In the genomic region with DNA sequence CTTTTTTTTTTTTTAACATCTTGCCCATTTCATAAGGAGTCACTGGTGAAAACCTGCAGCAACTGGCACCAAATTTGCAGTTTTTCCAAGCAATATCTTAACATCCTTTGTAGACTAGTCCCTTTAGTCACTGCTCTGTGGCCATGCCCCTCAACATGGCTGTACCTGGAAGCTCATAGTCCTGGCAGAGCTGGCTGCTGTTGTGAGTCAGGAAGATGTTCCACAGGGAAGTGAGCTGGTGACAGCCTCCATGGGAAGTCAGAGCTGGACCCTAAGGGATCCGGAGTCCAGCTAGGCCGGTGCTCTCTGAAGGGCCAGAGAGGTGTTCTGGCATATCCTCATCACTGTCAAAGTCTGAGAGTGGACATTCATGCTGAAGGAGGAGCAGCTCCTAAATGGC, we compare ENCODE assay signal across 26 cellular contexts. TPM values are rescaled to one million over a fixed set of nuclear protein-coding genes. Genes with fewer than 3 reads are reported as not detected.
DNase-seq lines count a peak whose midpoint lies in the region; ATAC-seq and TF ChIP-seq lines count a peak whose summit lies in the region.
"Had no signal": no experiment of that assay in that cellular context is flagged by ENCODE, and none has a peak within 500 bp of the region (broad histone marks: within the 10 kb centered on the region; RNA-seq: fewer than 3 reads in every experiment).

No MANE protein-coding gene starts in this region.

- H3K36me3 ChIP-seq in Loucy (ENCODE audit: insufficient read depth, low read length) = no peaks in the 10 kb centered on the region
- H3K36me3 ChIP-seq: BLaER1 treated with 17β-estradiol and CSF1 and Interleukin-3, amounts not matched to agents 10 nM and 100 nM; lower lobe of right lung; pancreas; tibial nerve had no signal

- H3K4me1 Mint-ChIP-seq in activated naive CD8-positive, alpha-beta T cell treated with anti-CD3 and anti-CD28 coated beads, Interleukin-2, amount 50 U/mL, for 24 hours = peaks cover 66% of the 10 kb centered on the region
- H3K4me1 Mint-ChIP-seq in natural killer cell = peaks cover 54 to 71% of the 10 kb centered on the region in 2 donors
- H3K4me1 Mint-ChIP-seq in activated T-cell treated with anti-CD3 and anti-CD28 coated beads, Interleukin-2, amount 50 U/mL, for 24 hours (ENCODE audit: low read depth) = peaks cover 59% of the 10 kb centered on the region

- H3K9me3 ChIP-seq in Loucy (ENCODE audit: insufficient read depth, low read depth, low read length) = no peaks in the 10 kb centered on the region
- H3K9me3 ChIP-seq: BLaER1 treated with 17β-estradiol and CSF1 and Interleukin-3, amounts not matched to agents 10 nM and 100 nM; lower lobe of right lung; pancreas; tibial nerve had no signal

- no peak for ATAC-seq in activated naive CD8-positive, alpha-beta T cell treated with anti-CD3 and anti-CD28 coated beads, Interleukin-2, amount 50 U/mL, for 24 hours
- ATAC-seq in natural killer cell (no peak), HG02885 (IDR thresholded peaks at IDR 0.05; ENCODE audit: poor library complexity, unreplicated experiment) (no peak)
- ATAC-seq: lower lobe of right lung, pancreas had no signal

- DNase-seq in EL (peak; percentile 18), natural killer cell (no peak), SKM-1 treated with dmso at 0.1 percent for 144 hours (lab: John Stamatoyannopoulos, UW; ENCODE audit: unreplicated experiment) (no peak)
- no peak for DNase-seq in activated naive CD8-positive, alpha-beta T cell treated with anti-CD3 and anti-CD28 coated beads, Interleukin-2, amount 50 U/mL, for 24 hours
- DNase-seq in activated T-cell treated with anti-CD3 and anti-CD28 coated beads, Interleukin-2, amount 50 U/mL, for 24 hours = no peak
- DNase-seq: activated CD4-positive, alpha-beta T cell treated with anti-CD3 and anti-CD28 coated beads, Interleukin-2, amount 10 ng/mL, durations not matched to agents 7 days and 5 days; COR-L47; DMS53; dorsolateral prefrontal cortex; GF-D8; head of caudate nucleus; KBM-7; kidney glomerular epithelial cell; lower lobe of right lung; NCI-H1436 treated with DMSO at 0.1 percent for 48 hours; retina; Right ventricle myocardium superior; stimulated activated CD4-positive, alpha-beta T cell treated with anti-CD3 and anti-CD28 coated beads, Interleukin-1b, Interleukin-23, amount 100 ng/mL, for 48 hours had no signal

- peak overlapping the region; percentile 0; the same call in 1 of the 2 replicates for H2AFZ ChIP-seq in Loucy (ENCODE audit: low read length)

- H3K4me2 ChIP-seq in Loucy (ENCODE audit: low read depth, low read length, poor library complexity, severe bottlenecking) = no peak overlapping the region

- no peaks in the 10 kb centered on the region for H3F3A ChIP-seq in Loucy (ENCODE audit: low read depth)

- H3K9me2 ChIP-seq in Loucy (replicated peaks; ENCODE audit: low read depth, low read length) = no peaks in the 10 kb centered on the region

- H3K36me3 Mint-ChIP-seq in activated naive CD8-positive, alpha-beta T cell treated with anti-CD3 and anti-CD28 coated beads, Interleukin-2, amount 50 U/mL, for 24 hours (ENCODE audit: low read depth) = peaks cover 10% of the 10 kb centered on the region
- H3K36me3 Mint-ChIP-seq in natural killer cell = no peaks in the 10 kb centered on the region
- H3K36me3 Mint-ChIP-seq in activated T-cell treated with anti-CD3 and anti-CD28 coated beads, Interleukin-2, amount 50 U/mL, for 24 hours (ENCODE audit: low read depth) = peaks cover 2% of the 10 kb centered on the region

- no peak overlapping the region for H3K9ac ChIP-seq in Loucy (ENCODE audit: low read depth, low read length, poor library complexity, severe bottlenecking)
- H3K9ac ChIP-seq: BLaER1 treated with 17β-estradiol and CSF1 and Interleukin-3, amounts not matched to agents 10 nM and 100 nM had no signal

- peak overlapping the region; percentile 55 for H3K27ac Mint-ChIP-seq in activated naive CD8-positive, alpha-beta T cell treated with anti-CD3 and anti-CD28 coated beads, Interleukin-2, amount 50 U/mL, for 24 hours
- peak overlapping the region; percentile 65 to 93 for H3K27ac Mint-ChIP-seq in natural killer cell
- H3K27ac Mint-ChIP-seq in activated T-cell treated with anti-CD3 and anti-CD28 coated beads, Interleukin-2, amount 50 U/mL, for 24 hours = no peak overlapping the region

- H3K27me3 ChIP-seq in Loucy (ENCODE audit: insufficient read depth, low read length, poor library complexity, severe bottlenecking) = no peaks in the 10 kb centered on the region
- H3K27me3 ChIP-seq: BLaER1 treated with 17β-estradiol and CSF1 and Interleukin-3, amounts not matched to agents 10 nM and 100 nM; dorsolateral prefrontal cortex; pancreas; tibial nerve had no signal

- intact Hi-C loops in natural killer cell (cut with micrococcal nuclease) = no loop called here

- no peak overlapping the region for H3K4me3 ChIP-seq in Loucy (ENCODE audit: low read length, poor library complexity, severe bottlenecking)
- H3K4me3 ChIP-seq: BLaER1 treated with 17β-estradiol and CSF1 and Interleukin-3, amounts not matched to agents 10 nM and 100 nM; dorsolateral prefrontal cortex; lower lobe of right lung; pancreas; skin epidermis; tibial nerve had no signal

- TF ChIP-seq CTCF in Loucy (conservative IDR thresholded peaks at IDR 0.05; ENCODE audit: low read length) (no peak), natural killer cell (IDR thresholded peaks at IDR 0.05) (no peak)

- H3K9me3 Mint-ChIP-seq in activated naive CD8-positive, alpha-beta T cell treated with anti-CD3 and anti-CD28 coated beads, Interleukin-2, amount 50 U/mL, for 24 hours = no peaks in the 10 kb centered on the region
- no peaks in the 10 kb centered on the region for H3K9me3 Mint-ChIP-seq in natural killer cell
- H3K9me3 Mint-ChIP-seq in activated T-cell treated with anti-CD3 and anti-CD28 coated beads, Interleukin-2, amount 50 U/mL, for 24 hours = no peaks in the 10 kb centered on the region
- H3K9me3 Mint-ChIP-seq: activated CD4-positive, alpha-beta T cell treated with anti-CD3 and anti-CD28 coated beads, Interleukin-2, amount 10 ng/mL, durations not matched to agents 7 days and 5 days; activated T-helper 2 cell treated with anti-CD3 and anti-CD28 coated beads, Interferon-gamma antibody, Interleukin-2, Interleukin-4, amounts not matched to agents 10 μg/mL and 5 μg/mL and 100 μg/mL, durations not matched to agents 14 hours and 24 hours and 36 hours; neural crest cell had no signal

- 0 out of 2 replicates have a peak, but pooled peaks cover 9% of the 10 kb centered on the region for H3K79me2 ChIP-seq in Loucy (ENCODE audit: insufficient read depth, low read length)

- H3K27me3 Mint-ChIP-seq in activated naive CD8-positive, alpha-beta T cell treated with anti-CD3 and anti-CD28 coated beads, Interleukin-2, amount 50 U/mL, for 24 hours = no peaks in the 10 kb centered on the region
- no peaks in the 10 kb centered on the region for H3K27me3 Mint-ChIP-seq in natural killer cell (ENCODE audit: low read depth in 2 of 2)
- no peaks in the 10 kb centered on the region for H3K27me3 Mint-ChIP-seq in activated T-cell treated with anti-CD3 and anti-CD28 coated beads, Interleukin-2, amount 50 U/mL, for 24 hours
- H3K27me3 Mint-ChIP-seq: activated CD4-positive, alpha-beta T cell treated with anti-CD3 and anti-CD28 coated beads, Interleukin-2, amount 10 ng/mL, durations not matched to agents 7 days and 5 days had no signal

- peaks cover 24% of the 10 kb centered on the region for H3K4me1 ChIP-seq in Loucy (ENCODE audit: insufficient read depth, low read length, poor library complexity, severe bottlenecking)
- H3K4me1 ChIP-seq: lower lobe of right lung, pancreas, tibial nerve had no signal

- H4K20me1 ChIP-seq in Loucy (ENCODE audit: insufficient read depth, low read length, poor library complexity, severe bottlenecking) = no peaks in the 10 kb centered on the region
- H4K20me1 ChIP-seq: BLaER1 treated with 17β-estradiol and CSF1 and Interleukin-3, amounts not matched to agents 10 nM and 100 nM had no signal

- no peak overlapping the region for H3K4me3 Mint-ChIP-seq in activated naive CD8-positive, alpha-beta T cell treated with anti-CD3 and anti-CD28 coated beads, Interleukin-2, amount 50 U/mL, for 24 hours
- H3K4me3 Mint-ChIP-seq in natural killer cell = no peak overlapping the region
- H3K4me3 Mint-ChIP-seq in activated T-cell treated with anti-CD3 and anti-CD28 coated beads, Interleukin-2, amount 50 U/mL, for 24 hours = no peak overlapping the region
- H3K4me3 Mint-ChIP-seq: activated CD4-positive, alpha-beta T cell treated with anti-CD3 and anti-CD28 coated beads, Interleukin-2, amount 10 ng/mL, durations not matched to agents 7 days and 5 days; neural crest cell had no signal

RNA-seq across cellular contexts. Expression of gene PLCXD2, which starts 20.0 kb away (rescaled TPM):
- total RNA-seq in natural killer cell = 10 to 100 TPM; 31.6 to 37.5 (median 32.5) TPM
